In genomic region chr1:66533804-66534745, GRCh38 we compare ENCODE assay signal across 1 cellular context.
TF ChIP-seq lines count a peak whose summit lies in the region.

A gene with protein sequence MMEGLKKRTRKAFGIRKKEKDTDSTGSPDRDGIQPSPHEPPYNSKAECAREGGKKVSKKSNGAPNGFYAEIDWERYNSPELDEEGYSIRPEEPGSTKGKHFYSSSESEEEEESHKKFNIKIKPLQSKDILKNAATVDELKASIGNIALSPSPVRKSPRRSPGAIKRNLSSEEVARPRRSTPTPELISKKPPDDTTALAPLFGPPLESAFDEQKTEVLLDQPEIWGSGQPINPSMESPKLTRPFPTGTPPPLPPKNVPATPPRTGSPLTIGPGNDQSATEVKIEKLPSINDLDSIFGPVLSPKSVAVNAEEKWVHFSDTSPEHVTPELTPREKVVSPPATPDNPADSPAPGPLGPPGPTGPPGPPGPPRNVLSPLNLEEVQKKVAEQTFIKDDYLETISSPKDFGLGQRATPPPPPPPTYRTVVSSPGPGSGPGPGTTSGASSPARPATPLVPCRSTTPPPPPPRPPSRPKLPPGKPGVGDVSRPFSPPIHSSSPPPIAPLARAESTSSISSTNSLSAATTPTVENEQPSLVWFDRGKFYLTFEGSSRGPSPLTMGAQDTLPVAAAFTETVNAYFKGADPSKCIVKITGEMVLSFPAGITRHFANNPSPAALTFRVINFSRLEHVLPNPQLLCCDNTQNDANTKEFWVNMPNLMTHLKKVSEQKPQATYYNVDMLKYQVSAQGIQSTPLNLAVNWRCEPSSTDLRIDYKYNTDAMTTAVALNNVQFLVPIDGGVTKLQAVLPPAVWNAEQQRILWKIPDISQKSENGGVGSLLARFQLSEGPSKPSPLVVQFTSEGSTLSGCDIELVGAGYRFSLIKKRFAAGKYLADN (plus strand): TSS chr1:66534153. CDS start chr1:66534359, 206 bp downstream.

TF ChIP-seq in SK-N-SH treated with all-trans-retinoic acid at 6 μM for 48 hours, 23 proteins besides CTCF, POLR2A, EP300 and RAD21 (continued from another document):
- no peak for TF ChIP-seq TSHZ2 (CRISPR knock-in tag; IDR thresholded peaks at IDR 0.05)
- TF ChIP-seq TCF4 (CRISPR knock-in tag; IDR thresholded peaks at IDR 0.05; ENCODE audit: borderline replicate concordance), result no peak
- TF ChIP-seq ESRRG (CRISPR knock-in tag; IDR thresholded peaks at IDR 0.05), result no peak
- no peak for TF ChIP-seq ZFP30 (CRISPR knock-in tag; IDR thresholded peaks at IDR 0.05)
- TF ChIP-seq ZFP3 (CRISPR knock-in tag; IDR thresholded peaks at IDR 0.05), result no peak
- TF ChIP-seq, protein P1, sequence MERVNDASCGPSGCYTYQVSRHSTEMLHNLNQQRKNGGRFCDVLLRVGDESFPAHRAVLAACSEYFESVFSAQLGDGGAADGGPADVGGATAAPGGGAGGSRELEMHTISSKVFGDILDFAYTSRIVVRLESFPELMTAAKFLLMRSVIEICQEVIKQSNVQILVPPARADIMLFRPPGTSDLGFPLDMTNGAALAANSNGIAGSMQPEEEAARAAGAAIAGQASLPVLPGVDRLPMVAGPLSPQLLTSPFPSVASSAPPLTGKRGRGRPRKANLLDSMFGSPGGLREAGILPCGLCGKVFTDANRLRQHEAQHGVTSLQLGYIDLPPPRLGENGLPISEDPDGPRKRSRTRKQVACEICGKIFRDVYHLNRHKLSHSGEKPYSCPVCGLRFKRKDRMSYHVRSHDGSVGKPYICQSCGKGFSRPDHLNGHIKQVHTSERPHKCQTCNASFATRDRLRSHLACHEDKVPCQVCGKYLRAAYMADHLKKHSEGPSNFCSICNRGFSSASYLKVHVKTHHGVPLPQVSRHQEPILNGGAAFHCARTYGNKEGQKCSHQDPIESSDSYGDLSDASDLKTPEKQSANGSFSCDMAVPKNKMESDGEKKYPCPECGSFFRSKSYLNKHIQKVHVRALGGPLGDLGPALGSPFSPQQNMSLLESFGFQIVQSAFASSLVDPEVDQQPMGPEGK (CRISPR knock-in tag; IDR thresholded peaks at IDR 0.05; ENCODE audit: borderline replicate concordance), result no peak
- TF ChIP-seq ISL1 (CRISPR knock-in tag; IDR thresholded peaks at IDR 0.05), result no peak
- TF ChIP-seq ZNF565 (CRISPR knock-in tag; conservative IDR thresholded peaks at IDR 0.05; ENCODE audit: low read depth), result no peak
- TF ChIP-seq TOX (CRISPR knock-in tag; IDR thresholded peaks at IDR 0.05; ENCODE audit: borderline replicate concordance), result no peak
- TF ChIP-seq, protein P2, sequence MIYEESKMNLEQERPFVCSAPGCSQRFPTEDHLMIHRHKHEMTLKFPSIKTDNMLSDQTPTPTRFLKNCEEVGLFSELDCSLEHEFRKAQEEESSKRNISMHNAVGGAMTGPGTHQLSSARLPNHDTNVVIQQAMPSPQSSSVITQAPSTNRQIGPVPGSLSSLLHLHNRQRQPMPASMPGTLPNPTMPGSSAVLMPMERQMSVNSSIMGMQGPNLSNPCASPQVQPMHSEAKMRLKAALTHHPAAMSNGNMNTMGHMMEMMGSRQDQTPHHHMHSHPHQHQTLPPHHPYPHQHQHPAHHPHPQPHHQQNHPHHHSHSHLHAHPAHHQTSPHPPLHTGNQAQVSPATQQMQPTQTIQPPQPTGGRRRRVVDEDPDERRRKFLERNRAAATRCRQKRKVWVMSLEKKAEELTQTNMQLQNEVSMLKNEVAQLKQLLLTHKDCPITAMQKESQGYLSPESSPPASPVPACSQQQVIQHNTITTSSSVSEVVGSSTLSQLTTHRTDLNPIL (CRISPR knock-in tag; IDR thresholded peaks at IDR 0.05; ENCODE audit: low read depth), result no peak
- TF ChIP-seq SNAI2 (CRISPR knock-in tag; IDR thresholded peaks at IDR 0.05), result no peak
